Comparison of ENCODE assay signal across 8 cellular contexts in the genomic region with DNA sequence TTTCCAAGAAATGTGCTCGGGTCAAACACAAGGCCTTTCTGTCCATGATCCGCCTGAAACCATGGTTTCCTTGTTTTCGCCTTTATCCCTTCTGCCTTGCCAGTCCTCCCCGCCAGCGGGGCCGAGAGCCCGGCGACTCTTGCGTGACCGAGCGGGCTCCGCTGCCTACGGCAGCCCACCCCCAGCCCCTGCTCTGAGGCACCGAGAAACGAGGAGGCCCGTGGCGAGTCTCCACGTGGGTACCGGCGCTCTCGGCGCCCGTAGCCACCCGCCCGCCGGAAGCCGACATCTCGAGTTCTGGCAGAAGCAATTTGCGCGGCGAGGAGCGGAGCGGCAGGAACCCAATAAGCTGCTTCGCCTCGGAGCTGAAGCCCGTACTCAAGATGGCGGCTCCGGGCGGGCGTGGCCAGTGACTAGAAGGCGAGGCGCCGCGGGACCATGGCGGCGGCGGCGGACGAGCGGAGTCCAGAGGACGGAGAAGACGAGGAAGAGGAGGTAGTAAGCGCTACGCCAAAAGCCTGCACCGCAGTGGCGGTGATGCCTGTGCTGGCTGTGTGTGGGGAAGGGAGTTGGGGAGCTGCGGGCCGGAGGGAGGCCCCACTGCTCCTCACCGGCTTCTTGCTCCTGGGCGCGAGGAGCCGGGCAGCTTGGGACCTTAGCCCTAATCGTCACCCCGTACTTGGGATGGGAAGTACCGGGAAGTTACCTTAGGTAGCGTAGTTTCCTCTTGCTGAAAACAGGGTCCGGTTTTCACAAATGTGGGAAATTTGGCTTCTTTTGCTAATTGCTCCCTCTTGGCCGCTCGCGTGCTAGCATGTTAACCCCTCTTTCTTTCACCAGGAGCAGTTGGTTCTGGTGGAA. TPM values are rescaled to one million over a fixed set of nuclear protein-coding genes. Genes with fewer than 3 reads are reported as not detected.
A peak's percentile ranks its signal among the peaks of the same experiment; 100 is the strongest.
DNase-seq lines count a peak whose midpoint lies in the region; ATAC-seq and TF ChIP-seq lines count a peak whose summit lies in the region.

A gene with protein sequence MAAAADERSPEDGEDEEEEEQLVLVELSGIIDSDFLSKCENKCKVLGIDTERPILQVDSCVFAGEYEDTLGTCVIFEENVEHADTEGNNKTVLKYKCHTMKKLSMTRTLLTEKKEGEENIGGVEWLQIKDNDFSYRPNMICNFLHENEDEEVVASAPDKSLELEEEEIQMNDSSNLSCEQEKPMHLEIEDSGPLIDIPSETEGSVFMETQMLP (plus strand): TSS at position 375 of the 861 bp plus-strand sequence. CDS start 64 bp downstream, at position 439.

- CTCF ChIA-PET in RWPE1 (lab: Yijun Ruan, JAX) = interaction anchor here (0.6 to 0.7 kb wide), 3 partner anchors 15 to 493 kb away, joined by 3 read pairs; no protein-coding TSS in a partner anchor

- H3K27ac Mint-ChIP-seq in GM23338 (peak within 1 kb of the TSS; percentile 99), naive B cell (peak within 1 kb of the TSS; percentile 88 to 99 (median 97))
- peak within 1 kb of the TSS; percentile 97 for H3K27ac Mint-ChIP-seq in activated T-helper 17 cell treated with anti-CD3 and anti-CD28 coated beads, Interleukin-2, amount 50 U/mL, for 72 hours
- peak within 1 kb of the TSS; percentile 99 for H3K27ac Mint-ChIP-seq in stimulated activated effector memory CD8-positive, alpha-beta T cell treated with anti-CD3 and anti-CD28 coated beads, Interleukin-12 subunit alpha, Interleukin-12 subunit beta, amount 100 ng/mL, for 72 hours

- peak; percentile 98 for ATAC-seq in GM23338
- peak; percentile 99 for ATAC-seq in activated T-helper 17 cell treated with anti-CD3 and anti-CD28 coated beads, Interleukin-2, amount 50 U/mL, for 72 hours (replicated peaks)
- peak; percentile 97 to 98 for ATAC-seq in naive B cell (ENCODE audit: low read depth in 2 of 2)
- peak; percentile 99 for ATAC-seq in stimulated activated effector memory CD8-positive, alpha-beta T cell treated with anti-CD3 and anti-CD28 coated beads, Interleukin-12 subunit alpha, Interleukin-12 subunit beta, amount 100 ng/mL, for 72 hours

- H3K27me3 ChIP-seq in GM23338 (ENCODE audit: insufficient read depth) = no peaks in the 10 kb centered on the region

- peak within 1 kb of the TSS; percentile 74 for H3K4me3 ChIP-seq in GM23338

- POLR2A ChIA-PET in RWPE1 (lab: Yijun Ruan, JAX; ENCODE audit: low non-redundant PET) = interaction anchor here (0.6 to 1.3 kb wide), 4 partner anchors 14 to 1258 kb away, joined by 3 to 6 read pairs (median 3); partner anchors contain the start of gene RPF2

- no peaks in the 10 kb centered on the region for H4K20me1 ChIP-seq in GM23338 (replicated peaks; ENCODE audit: insufficient read depth)

- peak within 1 kb of the TSS; percentile 95 for H3K4me3 Mint-ChIP-seq in GM23338
- peak within 1 kb of the TSS; percentile 88 for H3K4me3 Mint-ChIP-seq in activated T-helper 17 cell treated with anti-CD3 and anti-CD28 coated beads, Interleukin-2, amount 50 U/mL, for 72 hours
- H3K4me3 Mint-ChIP-seq in naive B cell = peak within 1 kb of the TSS; percentile 93 to 99 (median 98)
- peak within 1 kb of the TSS; percentile 89 for H3K4me3 Mint-ChIP-seq in stimulated activated effector memory CD8-positive, alpha-beta T cell treated with anti-CD3 and anti-CD28 coated beads, Interleukin-12 subunit alpha, Interleukin-12 subunit beta, amount 100 ng/mL, for 72 hours

- H3K9me3 Mint-ChIP-seq in GM23338 (no peaks in the 10 kb centered on the region), naive B cell (no peaks in the 10 kb centered on the region)
- H3K9me3 Mint-ChIP-seq in activated T-helper 17 cell treated with anti-CD3 and anti-CD28 coated beads, Interleukin-2, amount 50 U/mL, for 72 hours = no peaks in the 10 kb centered on the region
- H3K9me3 Mint-ChIP-seq in stimulated activated effector memory CD8-positive, alpha-beta T cell treated with anti-CD3 and anti-CD28 coated beads, Interleukin-12 subunit alpha, Interleukin-12 subunit beta, amount 100 ng/mL, for 72 hours = no peaks in the 10 kb centered on the region

- 0 out of 2 replicates have a peak, but pooled peaks cover 7% of the 10 kb centered on the region for H3F3A ChIP-seq in GM23338 (replicated peaks; ENCODE audit: low read depth)

- H3K4me2 ChIP-seq in GM23338 = peak within 1 kb of the TSS; percentile 83

- no peaks in the 10 kb centered on the region for H3K4me1 ChIP-seq in GM23338 (ENCODE audit: insufficient read depth)

- DNase-seq in EH (ENCODE audit: low read depth) = peak; percentile 94
- DNase-seq in GM23338 (ENCODE audit: low spot score) = peak; percentile 97
- peak; percentile 93 for DNase-seq in LHCN-M2 (ENCODE audit: low read depth)
- DNase-seq in RWPE1 (ENCODE audit: low spot score) = peak; percentile 66
- peak; percentile 93 for DNase-seq in fibroblast of gingiva (ENCODE audit: low read depth)
- DNase-seq in naive B cell = peak; percentile 93
- DNase-seq in stimulated activated effector memory CD8-positive, alpha-beta T cell treated with anti-CD3 and anti-CD28 coated beads, Interleukin-12 subunit alpha, Interleukin-12 subunit beta, amount 100 ng/mL, for 72 hours (ENCODE audit: low spot score in 2 of 2) = peak; percentile 78 to 95

- peaks cover 5% of the 10 kb centered on the region for H3K4me1 Mint-ChIP-seq in GM23338
- peaks cover 4% of the 10 kb centered on the region for H3K4me1 Mint-ChIP-seq in activated T-helper 17 cell treated with anti-CD3 and anti-CD28 coated beads, Interleukin-2, amount 50 U/mL, for 72 hours
- peaks cover 3 to 20% (median 6%) of the 10 kb centered on the region in 3 donors for H3K4me1 Mint-ChIP-seq in naive B cell
- H3K4me1 Mint-ChIP-seq in stimulated activated effector memory CD8-positive, alpha-beta T cell treated with anti-CD3 and anti-CD28 coated beads, Interleukin-12 subunit alpha, Interleukin-12 subunit beta, amount 100 ng/mL, for 72 hours = peaks cover 23% of the 10 kb centered on the region

- peaks cover 46% of the 10 kb centered on the region for H3K36me3 Mint-ChIP-seq in GM23338 (ENCODE audit: low read depth)
- peaks cover 43% of the 10 kb centered on the region for H3K36me3 Mint-ChIP-seq in activated T-helper 17 cell treated with anti-CD3 and anti-CD28 coated beads, Interleukin-2, amount 50 U/mL, for 72 hours (ENCODE audit: low read depth)
- H3K36me3 Mint-ChIP-seq in naive B cell = peaks cover 0 to 7% of the 10 kb centered on the region in 2 donors
- H3K36me3 Mint-ChIP-seq in stimulated activated effector memory CD8-positive, alpha-beta T cell treated with anti-CD3 and anti-CD28 coated beads, Interleukin-12 subunit alpha, Interleukin-12 subunit beta, amount 100 ng/mL, for 72 hours = peaks cover 45% of the 10 kb centered on the region

- H2AFZ ChIP-seq in GM23338 = peak within 1 kb of the TSS; percentile 90

- H3K27me3 Mint-ChIP-seq in GM23338 (ENCODE audit: insufficient read depth, low read depth, poor library complexity) = peaks cover 5% of the 10 kb centered on the region
- no peaks in the 10 kb centered on the region for H3K27me3 Mint-ChIP-seq in activated T-helper 17 cell treated with anti-CD3 and anti-CD28 coated beads, Interleukin-2, amount 50 U/mL, for 72 hours
- peaks cover 0 to 6% (median 0%) of the 10 kb centered on the region in 3 donors for H3K27me3 Mint-ChIP-seq in naive B cell

- H3K27ac ChIP-seq in GM23338 (ENCODE audit: low read depth) (peak within 1 kb of the TSS; percentile 94), RWPE1 (peak within 1 kb of the TSS; percentile 86)

- peaks cover 8% of the 10 kb centered on the region; the same call in 1 of the 2 replicates for H3K79me2 ChIP-seq in GM23338 (replicated peaks; ENCODE audit: insufficient read depth)

- peaks cover 26% of the 10 kb centered on the region for H3K36me3 ChIP-seq in GM23338 (ENCODE audit: insufficient read depth)

- TF ChIP-seq CTCF in GM23338 (conservative IDR thresholded peaks at IDR 0.05; ENCODE audit: low read depth in 2 of 2) (no peak), RWPE1 (conservative IDR thresholded peaks at IDR 0.05; ENCODE audit: low read depth) (no peak)

- no peaks in the 10 kb centered on the region for H3K9me2 ChIP-seq in GM23338 (ENCODE audit: insufficient read depth)

TF ChIP-seq in GM23338, 12 proteins besides CTCF, POLR2A, EP300 and RAD21 (continues in another document):
- TF ChIP-seq ZNF331 (CRISPR knock-in tag; IDR thresholded peaks at IDR 0.05; ENCODE audit: low read depth) = no peak
- TF ChIP-seq ETS1 (IDR thresholded peaks at IDR 0.05) = peak; percentile 83
- no peak for TF ChIP-seq EZH2phosphoT487 (IDR thresholded peaks at IDR 0.05; ENCODE audit: unreplicated experiment)
- TF ChIP-seq JUNB (IDR thresholded peaks at IDR 0.05; ENCODE audit: unreplicated experiment) = no peak
- TF ChIP-seq NANOG (IDR thresholded peaks at IDR 0.05; ENCODE audit: borderline replicate concordance) = no peak
- no peak for TF ChIP-seq EZH2 (IDR thresholded peaks at IDR 0.05; ENCODE audit: low read depth, unreplicated experiment)
- no peak for TF ChIP-seq STAT1 (IDR thresholded peaks at IDR 0.05; ENCODE audit: unreplicated experiment)
- no peak for TF ChIP-seq ZNF114 (CRISPR knock-in tag; IDR thresholded peaks at IDR 0.05)
- TF ChIP-seq POLR2AphosphoS5 (IDR thresholded peaks at IDR 0.05; ENCODE audit: low read depth) = peak; percentile 95

RNA-seq across cellular contexts. Expression of the gene that starts here (rescaled TPM):
- 41.2 and 44.9 TPM in 2 replicates for total RNA-seq in GM23338 (2014; rRNA removed; shearing (Covaris generic))
- polyA plus RNA-seq in GM23338 (2016; fragmentation: Nextera tagmentation; extraction: Ambion mirVana) = 221 and 245 TPM in 2 replicates
- 126 and 149 TPM in 2 replicates for total RNA-seq in LHCN-M2 (2014; rRNA removed)
- polyA plus RNA-seq in LHCN-M2 (2012) = 97.9 TPM
- 100 to 1,000 TPM in 1 of 2 donors, 10 to 100 TPM in 1; 55.8 to 123 TPM for total RNA-seq in activated T-helper 17 cell treated with anti-CD3 and anti-CD28 coated beads, Interleukin-2, amount 50 U/mL, for 72 hours
- polyA plus RNA-seq in naive B cell (ENCODE audit: low read depth in 6 of 6) = 100 to 1,000 TPM in 4 of 6 donors, 10 to 100 TPM in 2; 90.8 to 109 (median 101) TPM

Comparison
In these comparisons a context has a peak if more than half of its experiments do, and no peak if none do; other contexts are left out.
1. Peak in every context shown above with its lines: DNase-seq, ATAC-seq, H3K4me3 ChIP-seq and H3K27ac ChIP-seq.